2 cellular contexts compared by ENCODE assay signal in the genomic region with DNA sequence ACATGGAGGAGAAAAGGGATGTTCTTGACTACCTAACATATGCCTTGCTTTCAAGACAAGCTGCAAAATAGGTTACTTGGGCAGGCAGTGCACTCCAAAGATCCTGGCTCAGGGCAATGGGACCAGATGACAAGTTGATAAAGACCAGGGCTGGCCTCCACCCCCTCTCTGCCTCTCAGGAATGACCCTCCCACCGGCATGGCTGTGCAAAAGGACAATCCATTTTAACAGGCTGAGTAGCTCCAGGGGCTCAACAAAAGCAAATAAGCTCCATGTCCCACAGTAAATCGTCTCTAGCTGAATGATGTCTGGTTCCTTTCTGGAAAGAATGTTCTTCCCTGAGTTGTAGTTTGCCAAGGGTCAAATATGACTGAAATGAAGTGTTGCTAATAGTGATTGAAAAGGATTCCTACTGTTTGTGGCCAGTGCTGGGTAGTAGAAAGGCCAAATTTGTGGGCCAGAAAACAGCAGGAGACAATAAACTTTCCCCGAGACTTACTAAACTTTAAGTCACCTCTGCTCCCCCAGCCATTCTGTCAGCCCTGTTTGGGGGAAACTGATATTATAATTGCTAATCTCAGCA.
TF ChIP-seq lines count a peak whose summit lies in the region.

No MANE protein-coding gene starts in this region.

TF ChIP-seq in HEK293, 187 proteins besides CTCF, POLR2A, EP300 and RAD21 (continued from another document):
- TF ChIP-seq, protein P1, sequence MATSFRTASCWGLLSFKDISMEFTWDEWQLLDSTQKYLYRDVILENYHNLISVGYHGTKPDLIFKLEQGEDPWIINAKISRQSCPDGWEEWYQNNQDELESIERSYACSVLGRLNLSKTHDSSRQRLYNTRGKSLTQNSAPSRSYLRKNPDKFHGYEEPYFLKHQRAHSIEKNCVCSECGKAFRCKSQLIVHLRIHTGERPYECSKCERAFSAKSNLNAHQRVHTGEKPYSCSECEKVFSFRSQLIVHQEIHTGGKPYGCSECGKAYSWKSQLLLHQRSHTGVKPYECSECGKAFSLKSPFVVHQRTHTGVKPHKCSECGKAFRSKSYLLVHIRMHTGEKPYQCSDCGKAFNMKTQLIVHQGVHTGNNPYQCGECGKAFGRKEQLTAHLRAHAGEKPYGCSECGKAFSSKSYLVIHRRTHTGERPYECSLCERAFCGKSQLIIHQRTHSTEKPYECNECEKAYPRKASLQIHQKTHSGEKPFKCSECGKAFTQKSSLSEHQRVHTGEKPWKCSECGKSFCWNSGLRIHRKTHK (tag by site-specific recombination; IDR thresholded peaks at IDR 0.05): no peak
- TF ChIP-seq SP3 (tag by site-specific recombination; IDR thresholded peaks at IDR 0.05) (no peak), ZNF335 (tag by site-specific recombination; conservative IDR thresholded peaks at IDR 0.05) (no peak), FEZF1 (tag by site-specific recombination; IDR thresholded peaks at IDR 0.05) (peak; percentile 74), ZNF146 (tag by site-specific recombination; IDR thresholded peaks at IDR 0.05) (no peak)

TF ChIP-seq in WTC11, 78 proteins besides CTCF, POLR2A, EP300 and RAD21 (continued from another document):
- TF ChIP-seq, protein P2, sequence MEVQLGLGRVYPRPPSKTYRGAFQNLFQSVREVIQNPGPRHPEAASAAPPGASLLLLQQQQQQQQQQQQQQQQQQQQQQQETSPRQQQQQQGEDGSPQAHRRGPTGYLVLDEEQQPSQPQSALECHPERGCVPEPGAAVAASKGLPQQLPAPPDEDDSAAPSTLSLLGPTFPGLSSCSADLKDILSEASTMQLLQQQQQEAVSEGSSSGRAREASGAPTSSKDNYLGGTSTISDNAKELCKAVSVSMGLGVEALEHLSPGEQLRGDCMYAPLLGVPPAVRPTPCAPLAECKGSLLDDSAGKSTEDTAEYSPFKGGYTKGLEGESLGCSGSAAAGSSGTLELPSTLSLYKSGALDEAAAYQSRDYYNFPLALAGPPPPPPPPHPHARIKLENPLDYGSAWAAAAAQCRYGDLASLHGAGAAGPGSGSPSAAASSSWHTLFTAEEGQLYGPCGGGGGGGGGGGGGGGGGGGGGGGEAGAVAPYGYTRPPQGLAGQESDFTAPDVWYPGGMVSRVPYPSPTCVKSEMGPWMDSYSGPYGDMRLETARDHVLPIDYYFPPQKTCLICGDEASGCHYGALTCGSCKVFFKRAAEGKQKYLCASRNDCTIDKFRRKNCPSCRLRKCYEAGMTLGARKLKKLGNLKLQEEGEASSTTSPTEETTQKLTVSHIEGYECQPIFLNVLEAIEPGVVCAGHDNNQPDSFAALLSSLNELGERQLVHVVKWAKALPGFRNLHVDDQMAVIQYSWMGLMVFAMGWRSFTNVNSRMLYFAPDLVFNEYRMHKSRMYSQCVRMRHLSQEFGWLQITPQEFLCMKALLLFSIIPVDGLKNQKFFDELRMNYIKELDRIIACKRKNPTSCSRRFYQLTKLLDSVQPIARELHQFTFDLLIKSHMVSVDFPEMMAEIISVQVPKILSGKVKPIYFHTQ (CRISPR knock-in tag; IDR thresholded peaks at IDR 0.05): no peak
